ENCODE assay signal across 27 cellular contexts in the genomic region with DNA sequence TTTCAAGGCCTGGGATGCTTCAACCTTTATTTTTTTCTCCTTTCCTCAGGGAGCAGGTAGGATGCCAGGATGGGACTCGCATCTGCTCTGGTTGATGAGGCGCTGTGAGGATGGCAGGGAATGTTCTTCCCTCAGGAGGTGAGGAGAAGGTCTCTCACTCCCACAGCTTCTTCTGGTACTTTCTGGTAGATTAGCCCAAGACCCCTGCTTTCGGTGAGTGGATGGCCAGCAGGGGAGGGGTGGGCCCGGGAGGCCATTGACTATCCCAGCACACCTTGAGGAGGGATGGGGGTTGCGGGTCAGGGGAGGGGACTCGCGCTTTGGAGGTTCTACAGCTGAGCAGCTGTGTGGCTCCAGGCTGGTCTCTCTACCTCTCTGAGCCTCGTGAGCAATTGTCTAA.
"Had no signal": no experiment of that assay in that cellular context is flagged by ENCODE, and none has a peak within 500 bp of the region (broad histone marks: within the 10 kb centered on the region; RNA-seq: fewer than 3 reads in every experiment).

No MANE protein-coding gene starts in this region.

- H3K27ac Mint-ChIP-seq: mesothelial cell of epicardium; natural killer cell; nephron progenitor cell; neural progenitor cell; stimulated activated naive B cell treated with anti-CD40 and anti-IgM and Interleukin-4, amounts not matched to agents 10 μg/mL and 1 μg/mL and 100 μg/mL, for 72 hours had no signal

- H3K4me3 ChIP-seq: left lung, lung, neural progenitor cell, ovary, prostate gland, skin epidermis, tibial nerve, upper lobe of left lung, vagina had no signal

- H3K4me1 Mint-ChIP-seq: mesothelial cell of epicardium; naive B cell; natural killer cell; nephron progenitor cell; neural progenitor cell; stimulated activated naive B cell treated with anti-CD40 and anti-IgM and Interleukin-4, amounts not matched to agents 10 μg/mL and 1 μg/mL and 100 μg/mL, for 72 hours had no signal

- H3K4me1 ChIP-seq: left lung, neural progenitor cell, prostate gland, tibial nerve, upper lobe of left lung, vagina had no signal

- H3K9ac ChIP-seq: neural progenitor cell had no signal

- H3K4me2 ChIP-seq: neural progenitor cell had no signal

- FAIRE-seq: keratinocyte had no signal

- H3K27me3 ChIP-seq: neural progenitor cell, ovary, vagina had no signal

- H3K4me3 Mint-ChIP-seq: mesothelial cell of epicardium; naive B cell; natural killer cell; nephron progenitor cell; neural progenitor cell; stimulated activated naive B cell treated with anti-CD40 and anti-IgM and Interleukin-4, amounts not matched to agents 10 μg/mL and 1 μg/mL and 100 μg/mL, for 72 hours had no signal

- H3K36me3 ChIP-seq: left lung, neural progenitor cell, neutrophil, ovary, prostate gland, tibial nerve, upper lobe of left lung, vagina had no signal

- H3K9me3 ChIP-seq: left lung, neutrophil, ovary, prostate gland, tibial nerve, upper lobe of left lung, vagina had no signal

- H3K27ac ChIP-seq: left lung, neural progenitor cell, neutrophil, ovary, prostate gland, skin epidermis, tibial nerve, upper lobe of left lung, vagina had no signal

- H3K36me3 Mint-ChIP-seq: mesothelial cell of epicardium; natural killer cell; neural progenitor cell; stimulated activated naive B cell treated with anti-CD40 and anti-IgM and Interleukin-4, amounts not matched to agents 10 μg/mL and 1 μg/mL and 100 μg/mL, for 72 hours had no signal

- DNase-seq: head of caudate nucleus; hippocampal formation; left colon; left lung; mesendoderm; naive B cell; natural killer cell; nephron progenitor cell; occipital lobe; ovary; stimulated activated CD4-positive, alpha-beta T cell treated with anti-CD3 and anti-CD28 coated beads, Interleukin-12 subunit alpha, Interleukin-12 subunit beta, amount 100 ng/mL, for 4 hours; stimulated activated CD4-positive, alpha-beta T cell treated with anti-CD3 and anti-CD28 coated beads, Interleukin-15, amount 100 ng/mL, for 24 hours; stimulated activated CD4-positive, alpha-beta T cell treated with anti-CD3 and anti-CD28 coated beads, Interleukin-2, amount 100 ng/mL, for 24 hours; stimulated activated CD4-positive, alpha-beta T cell treated with anti-CD3 and anti-CD28 coated beads, Interleukin-4, amount 100 ng/mL, for 1 hour; stimulated activated naive B cell treated with anti-CD40 and anti-IgM and Interleukin-4, amounts not matched to agents 10 μg/mL and 1 μg/mL and 100 μg/mL, for 72 hours; stimulated activated naive CD8-positive, alpha-beta T cell treated with anti-CD3 and anti-CD28 coated beads, Interleukin-15, Interleukin-2, amounts not matched to agents 100 U/mL and 50 U/mL, for 24 hours; upper lobe of left lung had no signal

- ATAC-seq: left colon; left lung; natural killer cell; sciatic nerve; stimulated activated naive B cell treated with anti-CD40 and anti-IgM and Interleukin-4, amounts not matched to agents 10 μg/mL and 1 μg/mL and 100 μg/mL, for 72 hours; stimulated activated naive CD8-positive, alpha-beta T cell treated with anti-CD3 and anti-CD28 coated beads, Interleukin-15, Interleukin-2, amounts not matched to agents 100 U/mL and 50 U/mL, for 24 hours had no signal

- H3K9me3 Mint-ChIP-seq: mesothelial cell of epicardium; natural killer cell; nephron progenitor cell; neural progenitor cell; stimulated activated naive B cell treated with anti-CD40 and anti-IgM and Interleukin-4, amounts not matched to agents 10 μg/mL and 1 μg/mL and 100 μg/mL, for 72 hours had no signal

- H2AFZ ChIP-seq: neural progenitor cell had no signal
